In the genomic region with DNA sequence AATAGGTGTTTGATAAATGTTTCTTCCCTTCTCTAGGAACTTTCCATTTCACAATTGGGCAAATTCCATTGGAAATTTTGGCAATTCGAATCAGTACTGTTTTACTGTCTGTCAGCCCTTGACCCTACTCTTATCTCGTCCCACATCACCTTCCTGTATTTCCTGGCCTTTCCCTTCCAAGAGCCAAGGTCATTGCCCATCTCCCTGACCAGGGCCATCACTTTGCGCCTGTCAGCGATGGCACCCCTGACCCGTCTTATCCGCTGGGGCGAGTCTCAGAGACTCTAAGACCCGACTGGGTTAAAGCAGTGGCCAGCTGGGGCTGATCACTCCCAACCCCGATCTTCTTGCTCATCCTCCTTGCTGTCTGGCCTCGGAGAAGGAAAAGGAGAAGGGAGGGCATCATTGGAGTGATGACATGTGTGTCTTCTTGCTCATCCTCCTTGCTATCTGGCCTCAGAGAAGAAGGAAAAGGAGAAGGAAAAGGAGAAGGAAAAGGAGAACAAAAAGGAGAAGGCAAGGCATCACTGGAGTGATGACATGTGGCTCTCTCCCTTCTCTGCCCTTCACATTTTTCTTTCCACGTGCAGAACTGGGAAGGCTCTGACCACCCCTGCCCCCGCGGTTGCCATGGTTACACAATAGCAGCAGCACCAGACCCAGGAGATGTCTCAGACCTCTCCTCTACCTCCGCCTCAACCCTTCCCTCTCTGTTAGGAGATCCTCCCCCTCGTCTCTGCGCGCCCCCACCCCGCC, we compare ENCODE assay signal across 8 cellular contexts. TPM values are rescaled to one million over a fixed set of nuclear protein-coding genes. Genes with fewer than 3 reads are reported as not detected.
DNase-seq lines count a peak whose midpoint lies in the region; ATAC-seq and TF ChIP-seq lines count a peak whose summit lies in the region.

No MANE protein-coding gene starts in this region.

- DNase-seq in NCI-H1417 (lab: John Stamatoyannopoulos, UW) = peak in 2 of 3 experiments; percentile 72 to 87
- DNase-seq in NCI-H1417 treated with DMSO at 0.1 percent for 48 hours (lab: John Stamatoyannopoulos, UW) = no peak
- DNase-seq in dermis blood vessel endothelial cell = peak; percentile 27
- DNase-seq in medulla oblongata (ENCODE audit: extremely low spot score) = peak; percentile 35
- peak; percentile 58 for DNase-seq in upper lobe of right lung
- DNase-seq in activated T-cell treated with anti-CD3 and anti-CD28 coated beads, Interleukin-2, amount 50 U/mL, for 1 hour = no peak
- DNase-seq in stimulated activated naive CD8-positive, alpha-beta T cell treated with anti-CD3 and anti-CD28 coated beads, Interleukin-15, Interleukin-2, amounts not matched to agents 100 U/mL and 50 U/mL, for 24 hours = no peak
- DNase-seq in SW480 (ENCODE audit: low spot score) = no peak

- peak overlapping the region; percentile 37 for H3K27ac ChIP-seq in upper lobe of right lung

- peak overlapping the region; percentile 52 for H3K4me3 ChIP-seq in upper lobe of right lung

- H3K9me3 ChIP-seq in upper lobe of right lung = no peaks in the 10 kb centered on the region

- peaks cover 10% of the 10 kb centered on the region for H3K27me3 ChIP-seq in upper lobe of right lung

- intact Hi-C loops in upper lobe of right lung (cut with DNase I) = no loop called here

- ATAC-seq in upper lobe of right lung = no peak
- ATAC-seq in stimulated activated naive CD8-positive, alpha-beta T cell treated with anti-CD3 and anti-CD28 coated beads, Interleukin-15, Interleukin-2, amounts not matched to agents 100 U/mL and 50 U/mL, for 24 hours = no peak

- no peaks in the 10 kb centered on the region for H3K36me3 ChIP-seq in upper lobe of right lung

- TF ChIP-seq CTCF in upper lobe of right lung (IDR thresholded peaks at IDR 0.05) = no peak

- H3K4me1 ChIP-seq in upper lobe of right lung = no peaks in the 10 kb centered on the region

RNA-seq across cellular contexts. Expression of a gene that starts 2.1 kb away (rescaled TPM):
- total RNA-seq in dermis blood vessel endothelial cell (3.0 and 20.4 TPM in 2 replicates), upper lobe of right lung (13.6 TPM)

Comparison
In these comparisons a context has a peak if more than half of its experiments do, and no peak if none do; other contexts are left out.
1. DNase-seq: peak in NCI-H1417 (2 of 3), dermis blood vessel endothelial cell (single experiment), medulla oblongata (single experiment) and upper lobe of right lung (single experiment); none in NCI-H1417 treated with DMSO at 0.1 percent for 48 hours (single experiment), activated T-cell treated with anti-CD3 and anti-CD28 coated beads, Interleukin-2, amount 50 U/mL, for 1 hour (single experiment), stimulated activated naive CD8-positive, alpha-beta T cell treated with anti-CD3 and anti-CD28 coated beads, Interleukin-15, Interleukin-2, amounts not matched to agents 100 U/mL and 50 U/mL, for 24 hours (single experiment) and SW480 (single experiment).